In genomic region chr1:225768662-225769426, GRCh38 we compare ENCODE assay signal across 1 cellular context.
TF ChIP-seq lines count a peak whose summit lies in the region.

No MANE protein-coding gene starts in this region.

TF ChIP-seq in HepG2, 621 proteins besides CTCF, POLR2A, EP300 and RAD21 (continued from another document):
- TF ChIP-seq ZBTB40 (IDR thresholded peaks at IDR 0.05) (no peak), ZBTB40 (CRISPR knock-in tag; IDR thresholded peaks at IDR 0.05) (no peak)
